Comparison of ENCODE assay signal across 22 cellular contexts in the genomic region with DNA sequence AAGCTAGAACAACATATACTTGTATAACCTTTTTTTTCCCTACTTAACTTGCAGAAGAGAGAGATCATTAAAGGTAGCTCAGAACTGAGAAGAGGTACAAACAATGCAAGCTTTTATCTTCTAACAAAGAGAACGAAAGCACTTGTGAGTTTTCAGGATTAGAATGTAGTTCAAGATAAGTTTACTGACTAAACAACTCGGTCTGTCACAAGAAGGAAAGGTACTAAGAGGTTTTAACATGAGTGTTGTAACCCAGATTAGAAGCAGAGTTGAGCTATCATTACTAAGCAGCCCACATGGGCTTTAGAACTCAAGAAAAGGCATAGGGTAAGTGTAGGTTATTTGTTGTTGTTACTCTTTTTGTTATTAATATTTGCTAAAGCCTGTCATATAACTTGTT. TPM values are rescaled to one million over a fixed set of nuclear protein-coding genes. Genes with fewer than 3 reads are reported as not detected.
DNase-seq lines count a peak whose midpoint lies in the region; ATAC-seq and TF ChIP-seq lines count a peak whose summit lies in the region.
"Had no signal": no experiment of that assay in that cellular context is flagged by ENCODE, and none has a peak within 500 bp of the region (broad histone marks: within the 10 kb centered on the region; RNA-seq: fewer than 3 reads in every experiment).

No MANE protein-coding gene starts in this region.

- intact Hi-C loops in Right ventricle myocardium inferior (cut with DNase I) (no loop called here), cardiac septum (cut with DNase I) (no loop called here), heart left ventricle (cut with DNase I) (loop anchor here in 1 of 10 donors (2.0 kb wide), 1 partner anchor 24 kb away; no protein-coding TSS in a partner anchor)

- 36 to 54% (median 42%) methylated on average over 2 of the region's 2 CpGs for WGBS in heart left ventricle, 4 donors
- WGBS in mesendoderm (ENCODE audit: extremely low coverage, insufficient coverage, low lambda C conversion rate): no CpG with 5 or more reads among the region's 2 CpGs

- H3K36me3 Mint-ChIP-seq in T-cell: peaks cover 54% of the 10 kb centered on the region

- no peaks in the 10 kb centered on the region for H3K79me1 ChIP-seq in mesendoderm (ENCODE audit: low read length)

- H3K4me1 ChIP-seq in heart left ventricle: peaks cover 0 to 11% (median 0%) of the 10 kb centered on the region in 12 donors
- H3K4me1 ChIP-seq in mesendoderm (ENCODE audit: control insufficient read depth, low read depth, low read length): no peaks in the 10 kb centered on the region
- H3K4me1 ChIP-seq: BE2C had no signal

- no peak overlapping the region for H3K4me3 Mint-ChIP-seq in T-cell
- H3K4me3 Mint-ChIP-seq: CD4-positive, alpha-beta T cell; HFFc6 had no signal

- no peak overlapping the region for H3K56ac ChIP-seq in mesendoderm (ENCODE audit: low read length)

- TF ChIP-seq POLR2A in heart left ventricle (IDR thresholded peaks at IDR 0.05): no peak

- CTCF ChIA-PET in T-cell (lab: Charles Lee): no interaction called here

- H3K36me3 ChIP-seq in heart left ventricle (peaks cover 0 to 50% (median 14%) of the 10 kb centered on the region in 9 donors), mesendoderm (ENCODE audit: control insufficient read depth, insufficient read depth, low read length) (no peaks in the 10 kb centered on the region)
- H3K36me3 ChIP-seq: BE2C had no signal

- TF ChIP-seq CTCF in heart left ventricle (IDR thresholded peaks at IDR 0.05): no peak

- no peak overlapping the region for H3K23ac ChIP-seq in mesendoderm (ENCODE audit: low read length)

- H3K9me3 Mint-ChIP-seq in T-cell: no peaks in the 10 kb centered on the region
- H3K9me3 Mint-ChIP-seq: CD4-positive, alpha-beta T cell; HFFc6 had no signal

- no peak overlapping the region for H2BK5ac ChIP-seq in mesendoderm (ENCODE audit: low read length)

- H3K4me3 ChIP-seq in heart left ventricle (peak overlapping the region in 1 of 12 donors; percentile 21), mesendoderm (ENCODE audit: low read length) (no peak overlapping the region)

- no peak overlapping the region for H3K4ac ChIP-seq in mesendoderm (ENCODE audit: low read depth, low read length)

- no peak overlapping the region for H2BK120ac ChIP-seq in mesendoderm (ENCODE audit: low read depth, low read length)

- no peak overlapping the region for H2AK5ac ChIP-seq in mesendoderm (ENCODE audit: low read length)

- H4K5ac ChIP-seq in mesendoderm (ENCODE audit: low read length): no peak overlapping the region

- no peak overlapping the region for H2BK15ac ChIP-seq in mesendoderm (replicated peaks; ENCODE audit: low read depth)

- H3K18ac ChIP-seq in mesendoderm (ENCODE audit: low read length): no peak overlapping the region

- no peaks in the 10 kb centered on the region for H3K4me1 Mint-ChIP-seq in T-cell

- H3K27ac Mint-ChIP-seq in T-cell: no peak overlapping the region
- H3K27ac Mint-ChIP-seq: CD4-positive, alpha-beta T cell; HFFc6 had no signal

- POLR2A ChIA-PET in T-cell (lab: Charles Lee): no interaction called here

- peak; percentile 49 for ATAC-seq in Right ventricle myocardium inferior
- ATAC-seq in heart left ventricle: peak; percentile 49 to 83 (median 75)
- ATAC-seq in GM18511 (IDR thresholded peaks at IDR 0.05; ENCODE audit: unreplicated experiment): no peak
- no peak for ATAC-seq in T-cell (replicated peaks in 1 of 4)
- ATAC-seq in GM19463 (IDR thresholded peaks at IDR 0.05; ENCODE audit: unreplicated experiment): no peak

- H3K9ac ChIP-seq in mesendoderm (ENCODE audit: low read length): no peak overlapping the region

- H3K27me3 ChIP-seq in heart left ventricle: no peaks in the 10 kb centered on the region
- no peaks in the 10 kb centered on the region for H3K27me3 ChIP-seq in mesendoderm (ENCODE audit: insufficient read depth, low read length, poor library complexity)
- H3K27me3 ChIP-seq: BE2C had no signal

- H3K9me3 ChIP-seq in heart left ventricle: peaks cover 0 to 7% (median 0%) of the 10 kb centered on the region in 12 donors
- H3K9me3 ChIP-seq: BE2C had no signal

- H3K27me3 Mint-ChIP-seq in T-cell: no peaks in the 10 kb centered on the region
- H3K27me3 Mint-ChIP-seq: CD4-positive, alpha-beta T cell had no signal

- H3K4me2 ChIP-seq in mesendoderm (ENCODE audit: low read length): no peak overlapping the region

- peak overlapping the region in 11 of 12 donors; percentile 9 to 65 (median 29) for H3K27ac ChIP-seq in heart left ventricle
- H3K27ac ChIP-seq in mesendoderm (ENCODE audit: low read depth, low read length): no peak overlapping the region

- no peaks in the 10 kb centered on the region for H3K79me2 ChIP-seq in mesendoderm (ENCODE audit: control insufficient read depth, insufficient read depth, low read length)

- DNase-seq in Right ventricle myocardium inferior (ENCODE audit: missing footprints) (no peak), cardiac septum (ENCODE audit: low spot score) (no peak), heart left ventricle (no peak), mesendoderm (peak; percentile 58), T-cell (no peak), GOT3 (lab: John Stamatoyannopoulos, UW) (no peak)
- DNase-seq: 8988T; BE2C; CD4-positive, alpha-beta T cell; DMS53; HFFc6; IMR-90; Kasumi-1; MM.1S; NCI-H1105 treated with DMSO at 0.1 percent for 48 hours; NCI-H1694 treated with DMSO at 0.1 percent for 48 hours; NCI-H2107; NCI-H446; NCI-H69; NK-92 treated with Interleukin-12 subunit alpha and Interleukin-12 subunit beta, amount 100 ng/mL, for 24 hours had no signal

- no peak overlapping the region for H4K8ac ChIP-seq in mesendoderm (ENCODE audit: low read depth, low read length)

RNA-seq across cellular contexts. Expression of a gene that starts 25.2 kb away (rescaled TPM):
- total RNA-seq in Right ventricle myocardium inferior: 17.1 TPM
- total RNA-seq in cardiac septum: 14.8 TPM
- total RNA-seq in heart left ventricle: 10 to 100 TPM in 7 of 9 donors, 1 to 10 TPM in 2; 8.6 to 17.8 (median 13.3) TPM
- polyA plus RNA-seq in heart left ventricle: 1 to 10 TPM; 6.7 to 9.4 TPM
- 6.2 TPM for polyA plus RNA-seq in mesendoderm (2013, experiment 1 of 2)
- 5.9 TPM for polyA plus RNA-seq in mesendoderm (2013, experiment 2 of 2)
- 10 to 100 TPM in 3 of 5 donors, 1 to 10 TPM in 2; 2.6 to 18.8 (median 11.8) TPM for total RNA-seq in T-cell

RNA-seq across cellular contexts. Expression of a gene that starts 25.4 kb away (rescaled TPM):
- total RNA-seq in Right ventricle myocardium inferior (49.4 TPM), cardiac septum (31.1 TPM), heart left ventricle (10 to 100 TPM; 25.2 to 59.8 (median 39.1) TPM), T-cell (10 to 100 TPM; 40.1 to 63.7 (median 53.3) TPM)
- polyA plus RNA-seq in heart left ventricle: 10 to 100 TPM; 16.6 to 34.9 TPM
- polyA plus RNA-seq in mesendoderm (2013, experiment 1 of 2): 30.8 TPM
- 31.8 TPM for polyA plus RNA-seq in mesendoderm (2013, experiment 2 of 2)

Comparison
In these comparisons a context has a peak if more than half of its experiments do, and no peak if none do; other contexts are left out.
1. ATAC-seq: peak in Right ventricle myocardium inferior (single experiment) and heart left ventricle (4 of 4); none in GM18511 (single experiment), T-cell (0 of 4) and GM19463 (single experiment).